In genomic region chrX:27008486-27008885, GRCh38 we compare ENCODE assay signal across 19 cellular contexts.
"Had no signal": no experiment of that assay in that cellular context is flagged by ENCODE, and none has a peak within 500 bp of the region (broad histone marks: within the 10 kb centered on the region; RNA-seq: fewer than 3 reads in every experiment).

No MANE protein-coding gene starts in this region.

- H3K27me3 ChIP-seq: suprapubic skin, upper lobe of left lung had no signal

- H3K27ac ChIP-seq: lower lobe of right lung, parathyroid adenoma, suprapubic skin, upper lobe of left lung had no signal

- H3K4me1 ChIP-seq: lower lobe of right lung, parathyroid adenoma, suprapubic skin, upper lobe of left lung had no signal

- H3K4me3 ChIP-seq: lower lobe of right lung, suprapubic skin, upper lobe of left lung had no signal

- DNase-seq: activated CD4-positive, alpha-beta T cell treated with anti-CD3 and anti-CD28 coated beads, Interleukin-2, amount 50 U/mL, for 48 hours; activated CD4-positive, CD25-positive, alpha-beta regulatory T cell treated with anti-CD3 and anti-CD28 coated beads, Interleukin-2, amount 50 U/mL, for 72 hours; activated CD8-positive, alpha-beta memory T cell treated with anti-CD3 and anti-CD28 coated beads, Interleukin-2, amount 10 ng/mL, durations not matched to agents 7 days and 5 days; activated effector memory CD4-positive, alpha-beta T cell treated with anti-CD3 and anti-CD28 coated beads, Interleukin-2, amount 50 U/mL, for 16 hours; activated T-cell treated with anti-CD3 and anti-CD28 coated beads, Interleukin-2, amount 50 U/mL, for 4 hours; anterior cingulate cortex; dermis blood vessel endothelial cell; endodermal cell; erythroblast; hippocampal formation; kidney glomerular epithelial cell; lower lobe of right lung; naive B cell; stimulated activated CD4-positive, alpha-beta T cell treated with anti-CD3 and anti-CD28 coated beads, Interleukin-4, amount 100 ng/mL, for 1 hour; stimulated activated CD8-positive, alpha-beta memory T cell treated with anti-CD3 and anti-CD28 coated beads, Interleukin-4, amount 100 ng/mL, for 48 hours; stimulated activated naive CD8-positive, alpha-beta T cell treated with anti-CD3 and anti-CD28 coated beads, Interleukin-15, Interleukin-2, amounts not matched to agents 100 U/mL and 50 U/mL, for 24 hours; upper lobe of left lung had no signal

- H3K36me3 ChIP-seq: lower lobe of right lung, suprapubic skin, upper lobe of left lung had no signal

- ATAC-seq: activated CD8-positive, alpha-beta memory T cell treated with anti-CD3 and anti-CD28 coated beads, Interleukin-2, amount 10 ng/mL, durations not matched to agents 7 days and 5 days; activated T-cell treated with anti-CD3 and anti-CD28 coated beads, Interleukin-2, amount 50 U/mL, for 4 hours; lower lobe of right lung; stimulated activated naive CD8-positive, alpha-beta T cell treated with anti-CD3 and anti-CD28 coated beads, Interleukin-15, Interleukin-2, amounts not matched to agents 100 U/mL and 50 U/mL, for 24 hours had no signal

- H3K9ac ChIP-seq: parathyroid adenoma had no signal

- H3K9me3 ChIP-seq: lower lobe of right lung, suprapubic skin, upper lobe of left lung had no signal
